Comparison of ENCODE assay signal across 19 cellular contexts in genomic region chr6:29624520-29624961, GRCh38. TPM values are rescaled to one million over a fixed set of nuclear protein-coding genes. Genes with fewer than 3 reads are reported as not detected.
A peak's percentile ranks its signal among the peaks of the same experiment; 100 is the strongest.
DNase-seq lines count a peak whose midpoint lies in the region; TF ChIP-seq lines count a peak whose summit lies in the region.
"Had no signal": no experiment of that assay in that cellular context is flagged by ENCODE, and none has a peak within 500 bp of the region (broad histone marks: within the 10 kb centered on the region; RNA-seq: fewer than 3 reads in every experiment).

No MANE protein-coding gene starts in this region.

- H2BK15ac ChIP-seq in neuronal stem cell (ENCODE audit: low read length), result no peak overlapping the region

- DNase-seq in dorsolateral prefrontal cortex, result no peak
- DNase-seq in neuronal stem cell (ENCODE audit: low spot score), result no peak
- DNase-seq in LoVo (ENCODE audit: low spot score), result no peak
- DNase-seq in activated CD4-positive, alpha-beta T cell treated with anti-CD3 and anti-CD28 coated beads for 48 hours, result no peak
- no peak for DNase-seq in lower leg skin (ENCODE audit: low spot score in 2 of 2)
- DNase-seq: activated CD4-positive, alpha-beta T cell treated with anti-CD3 and anti-CD28 coated beads for 1 hour; activated T-cell treated with anti-CD3 and anti-CD28 coated beads, Interleukin-2, amount 50 U/mL, for 72 hours; BE2C; colonic mucosa; DMS53; lower lobe of right lung; NCI-H524 treated with DMSO at 0.1 percent for 48 hours; ovary; T-helper 1 cell had no signal

- TF ChIP-seq CTCF in dorsolateral prefrontal cortex (IDR thresholded peaks at IDR 0.05 in 54 of 56, conservative IDR thresholded peaks at IDR 0.05 in 2 of 56; ENCODE audit: low read depth in 1 of 56, partially characterized antibody in 56 of 56) (no peak), lower leg skin (IDR thresholded peaks at IDR 0.05) (no peak)

- intact Hi-C loops in dorsolateral prefrontal cortex (cut with DNase I) (no loop called here), lower leg skin (cut with DNase I; ENCODE audit: low total_unique reads) (no loop called here)

- no peak for TF ChIP-seq POLR2A in lower leg skin (IDR thresholded peaks at IDR 0.05)

- H3K4me1 ChIP-seq in HUES64 (ENCODE audit: insufficient read depth, low read length) (peaks cover 53% of the 10 kb centered on the region), neuronal stem cell (ENCODE audit: control insufficient read depth in 2 of 2, insufficient read depth in 1 of 2, low read depth in 1 of 2, low read length in 2 of 2) (peaks cover 45 to 66% of the 10 kb centered on the region in 2 donors)

- H3K23ac ChIP-seq in neuronal stem cell (ENCODE audit: low read depth, low read length, poor library complexity), result no peak overlapping the region

- H3K79me1 ChIP-seq in neuronal stem cell (ENCODE audit: low read depth, low read length), result peaks cover 6% of the 10 kb centered on the region

- H3K36me3 ChIP-seq in HUES64 (ENCODE audit: insufficient read depth, low read length), result peaks cover 47% of the 10 kb centered on the region
- H3K36me3 ChIP-seq in neuronal stem cell (replicated peaks in 1 of 2; ENCODE audit: control insufficient read depth in 2 of 2, insufficient read depth in 2 of 2, low read length in 2 of 2), result peaks cover 23 to 43% of the 10 kb centered on the region in 2 donors
- H3K36me3 ChIP-seq: BE2C, colonic mucosa, ovary had no signal

- peak overlapping the region; percentile 12; the same call in 1 of the 2 replicates for H3K9ac ChIP-seq in HUES64 (ENCODE audit: low read depth, low read length)
- H3K9ac ChIP-seq in neuronal stem cell (ENCODE audit: low read depth, low read length, poor library complexity), result no peak overlapping the region

- no peak overlapping the region for H4K8ac ChIP-seq in neuronal stem cell (ENCODE audit: low read depth, low read length)

- H2AK5ac ChIP-seq in neuronal stem cell (ENCODE audit: low read depth, low read length), result no peak overlapping the region

- under 1% methylated on average over 3 of the region's 3 CpGs for WGBS in HUES64
- WGBS in neuronal stem cell (ENCODE audit: extremely low coverage in 2 of 2, insufficient read length in 2 of 2, insufficient replicate concordance in 1 of 2), 2 donors, result no CpG with 5 or more reads among the region's 3 CpGs
- WGBS in lower leg skin, 2 donors, result 86 to 93% methylated on average over 3 of the region's 3 CpGs

- H3K27me3 ChIP-seq in HUES64 (ENCODE audit: insufficient read depth, low read length) (no peaks in the 10 kb centered on the region), dorsolateral prefrontal cortex (no peaks in the 10 kb centered on the region), neuronal stem cell (ENCODE audit: control insufficient read depth in 3 of 3, insufficient read depth in 3 of 3, low read depth in 1 of 3, low read length in 3 of 3) (no peaks in the 10 kb centered on the region)
- H3K27me3 ChIP-seq: adrenal gland, colonic mucosa, ovary had no signal

- H3K27ac ChIP-seq in HUES64 (ENCODE audit: low read depth, low read length), result peak overlapping the region; percentile 83
- H3K27ac ChIP-seq in dorsolateral prefrontal cortex, result peak overlapping the region in 46 of 59 donors; percentile 5 to 97 (median 52)
- H3K27ac ChIP-seq in neuronal stem cell (replicated peaks; ENCODE audit: low read length), result peak overlapping the region; percentile 71
- H3K27ac ChIP-seq: adrenal gland, colonic mucosa, lower lobe of right lung, ovary had no signal

- H2BK12ac ChIP-seq in neuronal stem cell (ENCODE audit: low read length), result no peak overlapping the region

- no peak overlapping the region for H3K4ac ChIP-seq in neuronal stem cell (ENCODE audit: low read length)

- H4K91ac ChIP-seq in neuronal stem cell (ENCODE audit: low read depth, low read length, poor library complexity), result no peak overlapping the region

- H2AFZ ChIP-seq in neuronal stem cell (ENCODE audit: low read length), result no peak overlapping the region

- H3K14ac ChIP-seq in neuronal stem cell (ENCODE audit: low read length), result no peak overlapping the region

- H2BK120ac ChIP-seq in neuronal stem cell (ENCODE audit: low read depth, low read length), result no peak overlapping the region

- no peaks in the 10 kb centered on the region for H3K9me3 ChIP-seq in HUES64 (ENCODE audit: insufficient read depth, low read depth, low read length)
- peaks cover 0 to 5% of the 10 kb centered on the region in 2 donors for H3K9me3 ChIP-seq in neuronal stem cell (replicated peaks in 1 of 2; ENCODE audit: control insufficient read depth in 2 of 2, insufficient read depth in 1 of 2, low read depth in 1 of 2, low read length in 2 of 2)
- H3K9me3 ChIP-seq: adrenal gland, BE2C, colonic mucosa, lower lobe of right lung, ovary had no signal

- no peak overlapping the region for H3K18ac ChIP-seq in neuronal stem cell (ENCODE audit: low read length)

- H3K4me3 ChIP-seq in HUES64 (ENCODE audit: low read length) (peak overlapping the region; percentile 80), dorsolateral prefrontal cortex (peak overlapping the region in 49 of 59 donors; percentile 6 to 86 (median 78)), neuronal stem cell (ENCODE audit: low read length in 2 of 2) (peak overlapping the region in 1 of 2 donors; percentile 4), lower leg skin (ENCODE audit: low read depth, poor library complexity, severe bottlenecking) (no peak overlapping the region)
- H3K4me3 ChIP-seq: adrenal gland, colonic mucosa, lower lobe of right lung, ovary, smooth muscle cell had no signal

- H3K4me2 ChIP-seq in neuronal stem cell (ENCODE audit: insufficient read depth, low read length, poor library complexity, severe bottlenecking), result peak overlapping the region; percentile 43
- H3K4me2 ChIP-seq: smooth muscle cell had no signal

- no peak overlapping the region for H2BK5ac ChIP-seq in neuronal stem cell (ENCODE audit: low read length)

RNA-seq across cellular contexts. Expression of gene GABBR1, which starts 8.4 kb away (rescaled TPM):
- 60.5 TPM for polyA plus RNA-seq in HUES64 (2013, experiment 1 of 2)
- 49.9 TPM for polyA plus RNA-seq in HUES64 (2013, experiment 2 of 2)
- total RNA-seq in dorsolateral prefrontal cortex (100 to 1,000 TPM; 180 to 458 (median 348) TPM), lower leg skin (10 to 100 TPM; 15.0 to 49.5 (median 20.6) TPM)
- polyA plus RNA-seq in neuronal stem cell (2013, experiment 1 of 2), result 36.7 TPM
- 37.1 TPM for polyA plus RNA-seq in neuronal stem cell (2013, experiment 2 of 2)

RNA-seq across cellular contexts. Expression of gene MOG, which starts 32.4 kb away (rescaled TPM):
- polyA plus RNA-seq in HUES64 (2013, experiment 1 of 2), result 0.40 TPM
- 0.44 TPM for polyA plus RNA-seq in HUES64 (2013, experiment 2 of 2)
- total RNA-seq in dorsolateral prefrontal cortex, result 100 to 1,000 TPM in 93 of 120 experiments, 10 to 100 TPM in 27; 23.2 to 788 (median 170) TPM
- polyA plus RNA-seq in neuronal stem cell (2013, experiment 1 of 2), result 0.32 TPM
- polyA plus RNA-seq in neuronal stem cell (2013, experiment 2 of 2), result 0.10 TPM
- total RNA-seq in lower leg skin, result not detected
- total RNA-seq: activated T-cell treated with anti-CD3 and anti-CD28 coated beads, Interleukin-2, amount 50 U/mL, for 72 hours; adrenal gland; colonic mucosa; esophagus mucosa; lower lobe of right lung; smooth muscle cell; subcutaneous adipose tissue had no signal
- polyA plus RNA-seq: adrenal gland, smooth muscle cell had no signal

RNA-seq across cellular contexts. Expression of gene OR2H2, which starts 39.6 kb away (rescaled TPM):
- not detected for polyA plus RNA-seq in HUES64 (2013, experiment 1 of 2)
- not detected for polyA plus RNA-seq in HUES64 (2013, experiment 2 of 2)
- total RNA-seq in dorsolateral prefrontal cortex (not detected), lower leg skin (not detected)
- not detected for polyA plus RNA-seq in neuronal stem cell (2013, experiment 1 of 2)
- polyA plus RNA-seq in neuronal stem cell (2013, experiment 2 of 2), result not detected
- total RNA-seq: activated T-cell treated with anti-CD3 and anti-CD28 coated beads, Interleukin-2, amount 50 U/mL, for 72 hours; adrenal gland; colonic mucosa; esophagus mucosa; lower lobe of right lung; ovary; smooth muscle cell; subcutaneous adipose tissue had no signal
- polyA plus RNA-seq: adrenal gland, ovary, smooth muscle cell had no signal

RNA-seq across cellular contexts. Expression of gene ZFP57, which starts 56.4 kb away (rescaled TPM):
- 0.70 TPM for polyA plus RNA-seq in HUES64 (2013, experiment 1 of 2)
- polyA plus RNA-seq in HUES64 (2013, experiment 2 of 2), result 0.76 TPM
- total RNA-seq in dorsolateral prefrontal cortex (under 1 TPM in 16 of 120 experiments, not detected in 104; 0.24 to 0.82 (median 0.47) TPM), lower leg skin (1 to 10 TPM in 2 of 4 donors, under 1 TPM in 2; 0.15 to 4.8 (median 2.4) TPM)
- polyA plus RNA-seq in neuronal stem cell (2013, experiment 1 of 2), result 0.17 TPM
- 0.14 TPM for polyA plus RNA-seq in neuronal stem cell (2013, experiment 2 of 2)
- total RNA-seq: colonic mucosa, lower lobe of right lung, smooth muscle cell had no signal
- polyA plus RNA-seq: smooth muscle cell had no signal

Comparison
In these comparisons a context has a peak if more than half of its experiments do, and no peak if none do; other contexts are left out.
1. RNA of gene MOG, which starts 32.4 kb away (total RNA-seq): 23.2 to 788 TPM in dorsolateral prefrontal cortex; not detected in lower leg skin; every median in the first group is over 10 times any median in the second.
2. Peak in every context shown above with its lines, with median percentiles within 50 percentile points of each other: H3K27ac ChIP-seq.